In the genomic region with DNA sequence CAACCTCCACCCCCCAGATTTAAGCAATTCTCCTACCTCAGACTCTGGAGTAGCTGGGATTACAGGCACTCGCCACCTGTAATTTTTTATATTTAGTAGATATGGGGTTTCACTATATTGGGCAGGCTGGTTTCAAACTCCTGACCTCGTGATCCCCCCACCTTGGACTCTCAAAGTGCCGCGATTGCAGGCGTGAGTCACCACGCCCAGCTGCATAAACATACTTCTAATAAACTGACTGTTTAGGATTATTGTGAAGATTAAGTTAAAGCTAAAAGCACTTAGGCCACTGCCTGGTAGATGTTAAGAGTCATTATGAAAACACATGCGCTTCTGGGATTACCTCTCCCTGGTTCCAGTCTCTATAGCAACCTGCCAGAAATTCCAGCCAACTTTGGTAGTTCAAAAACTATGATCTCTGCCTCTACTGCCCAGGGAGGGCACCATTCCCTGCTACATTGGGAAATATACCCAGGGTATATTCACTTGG, we compare ENCODE assay signal across 1 cellular context.
TF ChIP-seq lines count a peak whose summit lies in the region.

No MANE protein-coding gene starts in this region.

TF ChIP-seq in HCT116, 20 proteins besides CTCF, POLR2A, EP300 and RAD21 (continued from another document):
- TF ChIP-seq CBX3 (IDR thresholded peaks at IDR 0.05; ENCODE audit: low read depth): no peak
- no peak for TF ChIP-seq EZH2 (IDR thresholded peaks at IDR 0.05)
- no peak for TF ChIP-seq EZH2phosphoT487 (IDR thresholded peaks at IDR 0.05; ENCODE audit: borderline replicate concordance)
